In the genomic region with DNA sequence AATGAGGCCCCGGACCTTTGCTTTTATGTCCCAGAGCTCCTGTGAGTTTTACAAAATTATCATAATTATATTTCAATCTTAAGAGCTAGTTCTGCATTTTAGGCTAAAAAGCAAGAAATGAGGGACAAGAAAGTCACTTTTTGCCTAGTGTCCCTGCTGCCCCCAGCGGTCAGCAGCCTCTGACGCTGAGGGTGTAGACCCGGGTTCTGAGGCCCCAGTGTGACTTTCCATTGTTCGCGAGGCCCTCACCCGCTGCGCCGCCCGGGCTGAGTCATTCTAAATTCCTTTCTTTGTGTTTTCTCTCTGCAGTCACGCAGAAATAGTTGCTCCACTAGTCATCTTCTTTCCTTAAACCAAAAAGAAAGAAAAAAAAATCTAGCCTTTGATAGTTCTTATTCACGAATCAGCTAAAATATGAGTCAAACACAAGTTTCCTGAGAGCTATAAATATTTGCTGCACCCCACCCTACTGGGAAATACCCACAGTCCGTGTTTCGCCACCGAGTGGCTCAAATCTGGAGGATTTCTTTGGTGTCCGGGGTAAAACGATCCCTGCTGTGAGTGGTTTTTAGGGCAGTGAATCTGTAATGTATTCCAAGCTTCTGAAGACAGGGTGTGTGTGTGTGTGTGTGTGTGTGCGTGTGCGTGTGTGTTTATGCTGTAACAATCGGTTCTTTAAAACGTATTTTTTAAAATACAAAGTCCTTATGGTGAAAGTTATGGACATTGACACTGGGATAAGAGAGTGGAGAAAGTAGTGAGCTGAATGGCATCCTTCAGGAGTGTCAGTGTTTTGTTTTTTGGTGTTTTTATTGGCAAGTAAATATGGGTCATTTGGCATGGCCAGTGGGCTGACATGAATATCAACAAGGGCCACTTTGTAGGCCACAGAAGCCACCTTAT, we compare ENCODE assay signal across 8 cellular contexts. TPM values are rescaled to one million over a fixed set of nuclear protein-coding genes. Genes with fewer than 3 reads are reported as not detected.
A peak's percentile ranks its signal among the peaks of the same experiment; 100 is the strongest.
DNase-seq lines count a peak whose midpoint lies in the region; ATAC-seq and TF ChIP-seq lines count a peak whose summit lies in the region.

No MANE protein-coding gene starts in this region.

- TF ChIP-seq POLR2A in right lobe of liver (IDR thresholded peaks at IDR 0.05): peak; percentile 58

- peak overlapping the region; percentile 91 to 95 (median 95) for H3K27ac ChIP-seq in right lobe of liver

- H3K27me3 ChIP-seq in right lobe of liver: no peaks in the 10 kb centered on the region

- peak overlapping the region in 2 of 3 donors; percentile 9 to 35 for H3K4me3 ChIP-seq in right lobe of liver

- no peaks in the 10 kb centered on the region for H3K36me3 ChIP-seq in ES-I3 (ENCODE audit: insufficient read depth, low read length)
- no peaks in the 10 kb centered on the region for H3K36me3 ChIP-seq in right lobe of liver

- H3K9ac ChIP-seq in ES-I3 (ENCODE audit: low read depth, low read length): peak overlapping the region; percentile 62

- DNase-seq in GOT3 (lab: John Stamatoyannopoulos, UW) (peak; percentile 80), M059J (ENCODE audit: low read depth) (peak; percentile 99), dedifferentiated amniotic fluid mesenchymal stem cell (ENCODE audit: extremely low spot score) (peak; percentile 99), right lobe of liver (peak; percentile 72 to 82 (median 75)), NCI-H1105 treated with DMSO at 0.1 percent for 48 hours (lab: John Stamatoyannopoulos, UW) (no peak)
- DNase-seq in activated CD4-positive, alpha-beta T cell treated with anti-CD3 and anti-CD28 coated beads for 4 hours: peak; percentile 74 to 78
- peak; percentile 79 for DNase-seq in stimulated activated CD4-positive, alpha-beta T cell treated with anti-CD3 and anti-CD28 coated beads, Interleukin-4, amount 100 ng/mL, for 1 hour

- under 1% methylated on average over 21 of the region's 21 CpGs for WGBS in right lobe of liver (ENCODE audit: insufficient coverage, low coverage, low lambda C conversion rate, missing lambda C conversion rate)

- peak; percentile 24 to 43 (median 34) for TF ChIP-seq CTCF in right lobe of liver (IDR thresholded peaks at IDR 0.05)

- intact Hi-C loops in right lobe of liver (cut with DNase I): no loop called here

- peak; percentile 78 to 90 (median 86) for ATAC-seq in right lobe of liver

- H3K4me1 ChIP-seq in ES-I3 (ENCODE audit: insufficient read depth, low read length) (peaks cover 41% of the 10 kb centered on the region), right lobe of liver (peaks cover 0 to 26% (median 11%) of the 10 kb centered on the region in 4 donors)

- H3K9me3 ChIP-seq in ES-I3 (ENCODE audit: control insufficient read depth, insufficient read depth, low read length) (no peaks in the 10 kb centered on the region; the same call in 1 of the 2 replicates), right lobe of liver (no peaks in the 10 kb centered on the region)

RNA-seq across cellular contexts. Expression of a gene that starts 59.7 kb away (rescaled TPM):
- 4,897 and 5,853 TPM in 2 replicates for total RNA-seq in M059J (2014; rRNA removed; shearing (Covaris generic))
- 1,000 to 10,000 TPM; 2,452 to 4,356 (median 3,217) TPM for total RNA-seq in right lobe of liver
